ENCODE assay signal across 15 cellular contexts in genomic region chr3:34285465-34286188, GRCh38.
"Had no signal": no experiment of that assay in that cellular context is flagged by ENCODE, and none has a peak within 500 bp of the region (broad histone marks: within the 10 kb centered on the region; RNA-seq: fewer than 3 reads in every experiment).

No MANE protein-coding gene starts in this region.

- H3K36me3 Mint-ChIP-seq: activated naive CD8-positive, alpha-beta T cell treated with anti-CD3 and anti-CD28 coated beads for 36 hours; stimulated activated effector memory CD8-positive, alpha-beta T cell treated with anti-CD3 and anti-CD28 coated beads, Interleukin-12 subunit alpha, Interleukin-12 subunit beta, amount 100 ng/mL, for 72 hours had no signal

- H3K9me3 ChIP-seq: breast epithelium, neutrophil, tibial artery had no signal

- H3K27ac ChIP-seq: breast epithelium, foreskin keratinocyte, neutrophil, tibial artery, WERI-Rb-1 had no signal

- H3K4me3 Mint-ChIP-seq: activated CD4-positive, alpha-beta memory T cell treated with anti-CD3 and anti-CD28 coated beads, Interleukin-2, amount 10 ng/mL, durations not matched to agents 7 days and 5 days; activated CD4-positive, alpha-beta T cell treated with anti-CD3 and anti-CD28 coated beads for 36 hours; activated naive CD8-positive, alpha-beta T cell treated with anti-CD3 and anti-CD28 coated beads for 36 hours; activated T-cell treated with anti-CD3 and anti-CD28 coated beads, Interleukin-2, amount 50 U/mL, for 72 hours; stimulated activated effector memory CD8-positive, alpha-beta T cell treated with anti-CD3 and anti-CD28 coated beads, Interleukin-12 subunit alpha, Interleukin-12 subunit beta, amount 100 ng/mL, for 72 hours had no signal

- H3K4me1 ChIP-seq: breast epithelium, foreskin keratinocyte, tibial artery had no signal

- H3K4me3 ChIP-seq: breast epithelium, smooth muscle cell, tibial artery had no signal

- H3K27me3 ChIP-seq: breast epithelium, foreskin keratinocyte, neutrophil, tibial artery had no signal

- H3K4me1 Mint-ChIP-seq: activated CD4-positive, alpha-beta memory T cell treated with anti-CD3 and anti-CD28 coated beads, Interleukin-2, amount 10 ng/mL, durations not matched to agents 7 days and 5 days; activated CD4-positive, alpha-beta T cell treated with anti-CD3 and anti-CD28 coated beads for 36 hours; activated naive CD8-positive, alpha-beta T cell treated with anti-CD3 and anti-CD28 coated beads for 36 hours; stimulated activated effector memory CD8-positive, alpha-beta T cell treated with anti-CD3 and anti-CD28 coated beads, Interleukin-12 subunit alpha, Interleukin-12 subunit beta, amount 100 ng/mL, for 72 hours had no signal

- H3K27me3 Mint-ChIP-seq: activated CD4-positive, alpha-beta memory T cell treated with anti-CD3 and anti-CD28 coated beads, Interleukin-2, amount 10 ng/mL, durations not matched to agents 7 days and 5 days; activated naive CD8-positive, alpha-beta T cell treated with anti-CD3 and anti-CD28 coated beads for 36 hours had no signal

- H3K9me3 Mint-ChIP-seq: activated CD4-positive, alpha-beta memory T cell treated with anti-CD3 and anti-CD28 coated beads, Interleukin-2, amount 10 ng/mL, durations not matched to agents 7 days and 5 days; activated naive CD8-positive, alpha-beta T cell treated with anti-CD3 and anti-CD28 coated beads for 36 hours had no signal

- ATAC-seq: activated CD4-positive, alpha-beta T cell treated with anti-CD3 and anti-CD28 coated beads for 36 hours; activated T-cell treated with anti-CD3 and anti-CD28 coated beads, Interleukin-2, amount 50 U/mL, for 72 hours; foreskin keratinocyte; stimulated activated effector memory CD8-positive, alpha-beta T cell treated with anti-CD3 and anti-CD28 coated beads, Interleukin-12 subunit alpha, Interleukin-12 subunit beta, amount 100 ng/mL, for 72 hours had no signal

- H3K36me3 ChIP-seq: breast epithelium, neutrophil, tibial artery, WERI-Rb-1 had no signal

- H3K27ac Mint-ChIP-seq: activated CD4-positive, alpha-beta memory T cell treated with anti-CD3 and anti-CD28 coated beads, Interleukin-2, amount 10 ng/mL, durations not matched to agents 7 days and 5 days; activated CD4-positive, alpha-beta T cell treated with anti-CD3 and anti-CD28 coated beads for 36 hours; activated naive CD8-positive, alpha-beta T cell treated with anti-CD3 and anti-CD28 coated beads for 36 hours; activated T-cell treated with anti-CD3 and anti-CD28 coated beads, Interleukin-2, amount 50 U/mL, for 72 hours; stimulated activated effector memory CD8-positive, alpha-beta T cell treated with anti-CD3 and anti-CD28 coated beads, Interleukin-12 subunit alpha, Interleukin-12 subunit beta, amount 100 ng/mL, for 72 hours had no signal

- DNase-seq: activated CD4-positive, alpha-beta memory T cell treated with anti-CD3 and anti-CD28 coated beads, Interleukin-2, amount 10 ng/mL, durations not matched to agents 7 days and 5 days; activated CD4-positive, alpha-beta T cell treated with anti-CD3 and anti-CD28 coated beads for 36 hours; activated CD8-positive, alpha-beta memory T cell treated with anti-CD3 and anti-CD28 coated beads, Interleukin-2, amount 50 U/mL, for 4 hours; activated gamma-delta T cell treated with Interleukin-2 at 50 U/mL for 16 hours; activated naive CD8-positive, alpha-beta T cell treated with anti-CD3 and anti-CD28 coated beads for 36 hours; activated T-cell treated with anti-CD3 and anti-CD28 coated beads, Interleukin-2, amount 50 U/mL, for 72 hours; foreskin keratinocyte; head of caudate nucleus; posterior cingulate gyrus; tibial artery; WERI-Rb-1 had no signal
